Comparison of ENCODE assay signal across 1 cellular context in genomic region chr14:103378042-103378854, GRCh38.
A peak's percentile ranks its signal among the peaks of the same experiment; 100 is the strongest.
TF ChIP-seq lines count a peak whose summit lies in the region.

No MANE protein-coding gene starts in this region.

TF ChIP-seq in K562, 482 proteins besides CTCF, POLR2A, EP300 and RAD21 (continues in another document):
- TF ChIP-seq ZFP91 (CRISPR knock-in tag; IDR thresholded peaks at IDR 0.05) = no peak
- TF ChIP-seq RBFOX2 (IDR thresholded peaks at IDR 0.05; ENCODE audit: low read depth, low read length) = 0 out of 2 replicates have a peak, but pooled peaks have one; percentile 14
- TF ChIP-seq RBBP5 (IDR thresholded peaks at IDR 0.05; ENCODE audit: borderline replicate concordance, insufficient read depth, low read length, poor library complexity, severe bottlenecking) = peak; percentile 53
- TF ChIP-seq CBX3 (IDR thresholded peaks at IDR 0.05; ENCODE audit: borderline replicate concordance in 1 of 2, low read length in 2 of 2) = peak in 1 of 2 experiments; percentile 79; a peak in 1 of 3 replicates
- peak; percentile 86 for TF ChIP-seq SMARCC2 (IDR thresholded peaks at IDR 0.05; ENCODE audit: low read depth)
- TF ChIP-seq GATAD2B (IDR thresholded peaks at IDR 0.05; ENCODE audit: borderline replicate concordance) = no peak
- no peak for TF ChIP-seq GABPB1 (CRISPR knock-in tag; IDR thresholded peaks at IDR 0.05)
- TF ChIP-seq CBX8 (IDR thresholded peaks at IDR 0.05; ENCODE audit: borderline replicate concordance, extremely low read depth, low read depth, low read length, poor library complexity, severe bottlenecking) = no peak
- TF ChIP-seq THAP7 (CRISPR knock-in tag; IDR thresholded peaks at IDR 0.05) = 0 out of 2 replicates have a peak, but pooled peaks have one; percentile 50
- TF ChIP-seq EHMT2 (IDR thresholded peaks at IDR 0.05) = peak; percentile 32; the same call in 1 of the 2 replicates
- peak in 1 of 3 experiments; percentile 61; a peak in 2 of 6 replicates for TF ChIP-seq ZBTB11 (CRISPR knock-in tag; IDR thresholded peaks at IDR 0.05)
- TF ChIP-seq RNF2 (IDR thresholded peaks at IDR 0.05) = peak; percentile 88
- peak; percentile 72 for TF ChIP-seq ATF7 (IDR thresholded peaks at IDR 0.05)
- peak; percentile 50; the same call in 1 of the 2 replicates for TF ChIP-seq MAFG (tag; conservative IDR thresholded peaks at IDR 0.05)
- peak; percentile 39 for TF ChIP-seq CCNT2 (IDR thresholded peaks at IDR 0.05; ENCODE audit: borderline replicate concordance, extremely low read depth, insufficient read length, low read depth, low read length)
- peak; percentile 54; the same call in 1 of the 2 replicates for TF ChIP-seq ZEB2 (IDR thresholded peaks at IDR 0.05)
- no peak for TF ChIP-seq ESRRB (CRISPR knock-in tag; IDR thresholded peaks at IDR 0.05; ENCODE audit: borderline replicate concordance)
- TF ChIP-seq FOXK2 (conservative IDR thresholded peaks at IDR 0.05 in 1 of 2, IDR thresholded peaks at IDR 0.05 in 1 of 2; ENCODE audit: low read depth in 2 of 2) = peak in 1 of 2 experiments; percentile 40; a peak in 1 of 4 replicates
- no peak for TF ChIP-seq ARID4B (CRISPR knock-in tag; IDR thresholded peaks at IDR 0.05)
- no peak for TF ChIP-seq FOXP1 (CRISPR knock-in tag; IDR thresholded peaks at IDR 0.05)
- peak; percentile 39; the same call in 1 of the 2 replicates for TF ChIP-seq ATF3 (IDR thresholded peaks at IDR 0.05)
- TF ChIP-seq ATF3 (CRISPR knock-in tag; conservative IDR thresholded peaks at IDR 0.05) = no peak
- peak; percentile 60 to 86; a peak in 3 of 4 replicates for TF ChIP-seq TBL1XR1 (IDR thresholded peaks at IDR 0.05; ENCODE audit: low read length in 2 of 2)
- no peak for TF ChIP-seq NCOA2 (IDR thresholded peaks at IDR 0.05; ENCODE audit: partially characterized antibody in 2 of 2)
- TF ChIP-seq ATF1 (CRISPR knock-in tag; IDR thresholded peaks at IDR 0.05) = no peak
- peak; percentile 93 for TF ChIP-seq ATF1 (tag; IDR thresholded peaks at IDR 0.05)
- TF ChIP-seq ZFX (CRISPR knock-in tag; IDR thresholded peaks at IDR 0.05) = peak; percentile 61
- peak; percentile 71; the same call in 1 of the 2 replicates for TF ChIP-seq ZNF589 (CRISPR knock-in tag; IDR thresholded peaks at IDR 0.05; ENCODE audit: low read depth)
- TF ChIP-seq ID3 (CRISPR knock-in tag; IDR thresholded peaks at IDR 0.05) = no peak
- peak; percentile 72; the same call in 1 of the 2 replicates for TF ChIP-seq ID3 (tag; IDR thresholded peaks at IDR 0.05)
- TF ChIP-seq GMEB1 (CRISPR knock-in tag; IDR thresholded peaks at IDR 0.05) = no peak
- peak in 1 of 2 experiments; percentile 77; a peak in 1 of 4 replicates for TF ChIP-seq ZNF639 (CRISPR knock-in tag; conservative IDR thresholded peaks at IDR 0.05 in 1 of 2, IDR thresholded peaks at IDR 0.05 in 1 of 2)
- TF ChIP-seq JUND (IDR thresholded peaks at IDR 0.05; ENCODE audit: borderline replicate concordance, low read depth, low read length) = peak; percentile 77; the same call in 1 of the 2 replicates
- TF ChIP-seq JUND (tag; IDR thresholded peaks at IDR 0.05; ENCODE audit: borderline replicate concordance, low read depth, low read length) = peak; percentile 72; the same call in 2 of the 3 replicates
- TF ChIP-seq ZKSCAN1 (IDR thresholded peaks at IDR 0.05; ENCODE audit: low read depth, low read length) = peak; percentile 63; the same call in 1 of the 2 replicates
- peak; percentile 90 for TF ChIP-seq CXXC5 (CRISPR knock-in tag; IDR thresholded peaks at IDR 0.05)
- TF ChIP-seq ZFP36 (IDR thresholded peaks at IDR 0.05; ENCODE audit: low read depth, low read length, partially characterized antibody) = peak; percentile 89
- TF ChIP-seq DNMT1 (IDR thresholded peaks at IDR 0.05) = no peak
- peak; percentile 57; the same call in 1 of the 2 replicates for TF ChIP-seq SMAD4 (CRISPR knock-in tag; conservative IDR thresholded peaks at IDR 0.05)
- TF ChIP-seq GTF3C2 (IDR thresholded peaks at IDR 0.05; ENCODE audit: borderline replicate concordance, extremely low read depth, insufficient read length) = no peak
- no peak for TF ChIP-seq NFRKB (IDR thresholded peaks at IDR 0.05; ENCODE audit: low read depth)
- peak; percentile 45; the same call in 1 of the 2 replicates for TF ChIP-seq MAFF (IDR thresholded peaks at IDR 0.05; ENCODE audit: low read length)
- TF ChIP-seq HDAC3 (IDR thresholded peaks at IDR 0.05; ENCODE audit: borderline replicate concordance, partially characterized antibody) = peak; percentile 87
